1 cellular context compared by ENCODE assay signal in genomic region chr1:67843335-67843734, GRCh38.
TF ChIP-seq lines count a peak whose summit lies in the region.

No MANE protein-coding gene starts in this region.

TF ChIP-seq in WTC11, 78 proteins besides CTCF, POLR2A, EP300 and RAD21 (continued from another document):
- TF ChIP-seq ZNF232 (CRISPR knock-in tag; IDR thresholded peaks at IDR 0.05) (no peak), ZNF532 (CRISPR knock-in tag; IDR thresholded peaks at IDR 0.05; ENCODE audit: borderline replicate concordance) (no peak), NFYB (CRISPR knock-in tag; conservative IDR thresholded peaks at IDR 0.05; ENCODE audit: low read depth) (no peak), SP1 (CRISPR knock-in tag; conservative IDR thresholded peaks at IDR 0.05) (no peak), ATF1 (CRISPR knock-in tag; IDR thresholded peaks at IDR 0.05) (no peak), FOXP4 (CRISPR knock-in tag; IDR thresholded peaks at IDR 0.05) (no peak), CREB1 (CRISPR knock-in tag; IDR thresholded peaks at IDR 0.05) (no peak), FOXP1 (CRISPR knock-in tag; IDR thresholded peaks at IDR 0.05; ENCODE audit: borderline replicate concordance) (no peak), STAT6 (CRISPR knock-in tag; conservative IDR thresholded peaks at IDR 0.05; ENCODE audit: low read depth) (no peak), SMAD3 (CRISPR knock-in tag; IDR thresholded peaks at IDR 0.05; ENCODE audit: borderline replicate concordance) (no peak), E2F4 (CRISPR knock-in tag; IDR thresholded peaks at IDR 0.05; ENCODE audit: borderline replicate concordance, low read depth) (no peak), TP53 (CRISPR knock-in tag; IDR thresholded peaks at IDR 0.05) (no peak), ZNF416 (CRISPR knock-in tag; IDR thresholded peaks at IDR 0.05) (no peak)
